In the genomic region with DNA sequence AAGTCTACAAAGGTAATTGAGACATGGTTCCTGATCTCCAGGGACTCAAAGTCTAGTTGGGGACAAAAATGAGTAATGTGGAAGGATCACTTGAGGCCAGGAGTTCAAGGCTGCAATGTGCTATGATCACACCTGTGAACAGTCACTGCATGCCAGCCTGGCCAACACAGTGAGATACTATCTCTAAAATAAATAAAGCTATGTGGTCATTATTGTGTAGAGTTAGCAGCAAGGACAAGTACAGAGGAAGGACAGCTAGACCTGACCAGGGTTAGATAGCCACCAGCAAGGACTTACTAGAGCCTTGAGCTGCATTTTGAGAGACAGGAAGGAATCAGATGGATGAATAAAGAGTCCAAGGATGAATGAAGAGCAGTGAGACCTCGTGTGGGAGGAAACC, we compare ENCODE assay signal across 24 cellular contexts.
"Had no signal": no experiment of that assay in that cellular context is flagged by ENCODE, and none has a peak within 500 bp of the region (broad histone marks: within the 10 kb centered on the region; RNA-seq: fewer than 3 reads in every experiment).

No MANE protein-coding gene starts in this region.

- H3K27ac ChIP-seq: coronary artery, dorsolateral prefrontal cortex, esophagus squamous epithelium, gastrocnemius medialis, heart right ventricle, left lung, lower lobe of right lung had no signal

- H3K9me3 ChIP-seq: esophagus squamous epithelium, gastrocnemius medialis, heart right ventricle, left lung, lower lobe of right lung, mucosa of descending colon had no signal

- H3K27ac Mint-ChIP-seq: mesothelial cell of epicardium; naive B cell; naive thymus-derived CD8-positive, alpha-beta T cell had no signal

- H3K27me3 ChIP-seq: gastrocnemius medialis had no signal

- DNase-seq: dermis blood vessel endothelial cell; dorsolateral prefrontal cortex; effector CD4-positive, alpha-beta T cell; effector memory CD4-positive, alpha-beta T cell; esophagus squamous epithelium; foreskin fibroblast; foreskin melanocyte; gastrocnemius medialis; glutamatergic neuron; heart right ventricle; hippocampal formation; left cardiac atrium; left lung; left ventricle myocardium superior; lower lobe of right lung; mesenchymal stem cell; mucosa of descending colon; naive B cell; naive thymus-derived CD8-positive, alpha-beta T cell had no signal

- ATAC-seq: gastrocnemius medialis; heart right ventricle; left cardiac atrium; left lung; left ventricle myocardium superior; lower lobe of right lung; mucosa of descending colon; naive thymus-derived CD8-positive, alpha-beta T cell had no signal

- H3K4me1 ChIP-seq: esophagus squamous epithelium, gastrocnemius medialis, heart right ventricle, left lung, lower lobe of right lung had no signal

- H3K36me3 Mint-ChIP-seq: mesothelial cell of epicardium; naive thymus-derived CD8-positive, alpha-beta T cell had no signal

- FAIRE-seq: endothelial cell of umbilical vein, islet of Langerhans, keratinocyte had no signal

- H3K9me3 Mint-ChIP-seq: mesothelial cell of epicardium had no signal

- H3K4me3 ChIP-seq: coronary artery, dorsolateral prefrontal cortex, esophagus squamous epithelium, gastrocnemius medialis, heart right ventricle, left lung, lower lobe of right lung, mucosa of descending colon had no signal

- H3K36me3 ChIP-seq: esophagus squamous epithelium, gastrocnemius medialis, heart right ventricle, left lung, lower lobe of right lung had no signal

- H3K4me1 Mint-ChIP-seq: mesothelial cell of epicardium; naive B cell; naive thymus-derived CD8-positive, alpha-beta T cell had no signal

- H3K4me3 Mint-ChIP-seq: mesothelial cell of epicardium; naive thymus-derived CD8-positive, alpha-beta T cell had no signal
